Comparison of ENCODE assay signal across 1 cellular context in the genomic region with DNA sequence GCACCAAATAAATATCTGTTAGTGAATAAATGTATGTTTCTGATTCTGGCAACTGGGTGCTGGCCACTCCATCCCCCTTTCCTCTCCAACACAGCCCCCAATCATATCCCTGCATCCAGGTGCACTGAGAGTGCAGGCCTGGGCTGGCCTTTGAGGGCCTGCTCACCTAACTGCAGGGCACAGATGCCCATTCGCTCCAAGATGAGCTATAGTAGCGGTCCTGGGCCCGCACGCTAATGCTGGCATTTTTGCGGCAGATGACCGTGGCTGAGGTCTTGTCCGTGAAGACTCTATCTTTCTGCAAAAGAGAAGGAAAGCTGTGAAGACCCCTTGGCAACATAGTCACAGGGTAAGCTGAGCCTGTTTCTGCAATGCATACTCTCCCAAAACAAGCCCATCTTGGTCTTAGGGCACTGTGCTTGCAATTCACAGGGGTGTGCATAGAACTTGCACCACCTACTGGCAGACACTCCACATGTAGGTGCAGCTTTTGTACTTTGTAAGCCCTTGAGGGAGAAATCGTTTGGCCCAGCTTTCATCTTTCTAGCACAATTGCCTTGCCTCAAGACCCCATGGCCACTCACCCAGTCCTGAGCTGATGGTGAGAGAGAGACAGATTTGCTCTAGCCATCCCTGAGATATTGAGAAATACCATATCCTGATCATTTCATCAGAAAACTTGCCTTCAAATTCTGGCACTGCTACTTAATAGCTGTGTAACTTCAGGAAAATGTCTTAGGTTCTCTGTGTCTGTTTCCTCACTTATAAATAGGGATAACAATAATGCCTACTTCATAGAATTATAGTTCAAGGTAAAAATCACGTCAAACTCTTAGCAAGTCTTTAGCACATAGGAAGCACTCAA.
TF ChIP-seq lines count a peak whose summit lies in the region.

No MANE protein-coding gene starts in this region.

TF ChIP-seq in GM23338, 12 proteins besides CTCF, POLR2A, EP300 and RAD21 (continued from another document):
- TF ChIP-seq ZNF462 (CRISPR knock-in tag; IDR thresholded peaks at IDR 0.05) (no peak), EZH2 (IDR thresholded peaks at IDR 0.05; ENCODE audit: low read depth, unreplicated experiment) (no peak)
TF ChIP-seq in GM23338: peak in this region for 0.
